ENCODE assay signal across 25 cellular contexts in the genomic region with DNA sequence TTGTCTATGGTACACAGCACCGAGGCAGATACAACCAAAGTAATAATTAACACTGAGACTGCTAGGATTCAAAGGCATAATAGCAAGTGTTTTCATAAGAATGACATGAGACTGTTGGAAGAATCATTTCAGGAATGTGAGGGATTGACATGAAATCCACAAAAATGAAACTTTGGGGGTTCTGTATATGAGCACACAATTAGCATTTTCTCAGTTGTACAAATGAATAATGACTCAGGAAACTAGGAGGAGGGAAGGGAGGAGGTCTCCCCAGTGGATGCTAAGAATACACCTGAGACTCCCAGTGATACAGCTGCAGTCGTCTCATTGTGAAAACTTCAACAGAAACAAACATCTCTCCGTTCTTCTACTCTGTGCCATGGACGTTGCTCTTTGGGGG.
"Had no signal": no experiment of that assay in that cellular context is flagged by ENCODE, and none has a peak within 500 bp of the region (broad histone marks: within the 10 kb centered on the region; RNA-seq: fewer than 3 reads in every experiment).

No MANE protein-coding gene starts in this region.

- H3K27ac Mint-ChIP-seq: activated CD8-positive, alpha-beta memory T cell treated with anti-CD3 and anti-CD28 coated beads, Interleukin-2, amount 10 ng/mL, durations not matched to agents 7 days and 5 days; activated naive CD4-positive, alpha-beta T cell treated with anti-CD3 and anti-CD28 coated beads, Interleukin-2, amount 50 U/mL, for 24 hours; activated T-cell treated with anti-CD3 and anti-CD28 coated beads, Interleukin-2, amount 50 U/mL, for 24 hours; activated T-helper 1 cell treated with anti-CD3 and anti-CD28 coated beads, Interleukin-12 subunit alpha, Interleukin-12 subunit beta, Interleukin-2, Interleukin-4 antibody, amounts not matched to agents 30 ng/mL and 10 ng/mL and 1 ng/mL, durations not matched to agents 14 hours and 24 hours and 36 hours; WTC11 had no signal

- H3K36me3 Mint-ChIP-seq: activated CD8-positive, alpha-beta memory T cell treated with anti-CD3 and anti-CD28 coated beads, Interleukin-2, amount 10 ng/mL, durations not matched to agents 7 days and 5 days; activated naive CD4-positive, alpha-beta T cell treated with anti-CD3 and anti-CD28 coated beads, Interleukin-2, amount 50 U/mL, for 24 hours had no signal

- H3K4me3 Mint-ChIP-seq: activated CD8-positive, alpha-beta memory T cell treated with anti-CD3 and anti-CD28 coated beads, Interleukin-2, amount 10 ng/mL, durations not matched to agents 7 days and 5 days; activated naive CD4-positive, alpha-beta T cell treated with anti-CD3 and anti-CD28 coated beads, Interleukin-2, amount 50 U/mL, for 24 hours; activated T-cell treated with anti-CD3 and anti-CD28 coated beads, Interleukin-2, amount 50 U/mL, for 24 hours; activated T-helper 1 cell treated with anti-CD3 and anti-CD28 coated beads, Interleukin-12 subunit alpha, Interleukin-12 subunit beta, Interleukin-2, Interleukin-4 antibody, amounts not matched to agents 30 ng/mL and 10 ng/mL and 1 ng/mL, durations not matched to agents 14 hours and 24 hours and 36 hours; WTC11 had no signal

- DNase-seq: activated CD4-positive, alpha-beta T cell treated with anti-CD3 and anti-CD28 coated beads for 48 hours; activated CD4-positive, alpha-beta T cell treated with anti-CD3 and anti-CD28 coated beads, Interleukin-2, amount 50 U/mL, for 4 hours; activated CD4-positive, CD25-positive, alpha-beta regulatory T cell treated with anti-CD3 and anti-CD28 coated beads, Interleukin-2, amount 50 U/mL, for 72 hours; activated CD8-positive, alpha-beta memory T cell treated with anti-CD3 and anti-CD28 coated beads, Interleukin-2, amount 10 ng/mL, durations not matched to agents 7 days and 5 days; activated effector memory CD4-positive, alpha-beta T cell treated with Interleukin-2 at 50 U/mL for 16 hours; activated naive CD4-positive, alpha-beta T cell; activated T-cell treated with anti-CD3 and anti-CD28 coated beads, Interleukin-2, amount 50 U/mL, for 24 hours; amniotic stem cell; cerebellar nuclear complex; MM.1S; NCI-H1105 treated with DMSO at 0.1 percent for 48 hours; NCI-H1436 treated with DMSO at 0.1 percent for 48 hours; NCI-H187; NCI-H2081; NCI-H510A treated with DMSO at 0.1 percent for 48 hours; Peyer's patch; Right ventricle myocardium superior; SJCRH30; SW 1271 had no signal

- H3K4me1 ChIP-seq: ascending aorta, Peyer's patch had no signal

- H3K4me1 Mint-ChIP-seq: activated CD8-positive, alpha-beta memory T cell treated with anti-CD3 and anti-CD28 coated beads, Interleukin-2, amount 10 ng/mL, durations not matched to agents 7 days and 5 days; activated naive CD4-positive, alpha-beta T cell treated with anti-CD3 and anti-CD28 coated beads, Interleukin-2, amount 50 U/mL, for 24 hours had no signal

- H3K9me3 Mint-ChIP-seq: activated T-cell treated with anti-CD3 and anti-CD28 coated beads, Interleukin-2, amount 50 U/mL, for 24 hours; activated T-helper 1 cell treated with anti-CD3 and anti-CD28 coated beads, Interleukin-12 subunit alpha, Interleukin-12 subunit beta, Interleukin-2, Interleukin-4 antibody, amounts not matched to agents 30 ng/mL and 10 ng/mL and 1 ng/mL, durations not matched to agents 14 hours and 24 hours and 36 hours had no signal

- H3K9me3 ChIP-seq: ascending aorta, Peyer's patch had no signal

- H3K4me3 ChIP-seq: ascending aorta, Peyer's patch, SJCRH30 had no signal

- H3K27me3 Mint-ChIP-seq: activated CD8-positive, alpha-beta memory T cell treated with anti-CD3 and anti-CD28 coated beads, Interleukin-2, amount 10 ng/mL, durations not matched to agents 7 days and 5 days; activated naive CD4-positive, alpha-beta T cell treated with anti-CD3 and anti-CD28 coated beads, Interleukin-2, amount 50 U/mL, for 24 hours; activated T-cell treated with anti-CD3 and anti-CD28 coated beads, Interleukin-2, amount 50 U/mL, for 24 hours had no signal

- H3K27ac ChIP-seq: ascending aorta, Peyer's patch, RWPE1, SJCRH30 had no signal

- ATAC-seq: activated CD8-positive, alpha-beta memory T cell treated with anti-CD3 and anti-CD28 coated beads, Interleukin-2, amount 10 ng/mL, durations not matched to agents 7 days and 5 days; SK-N-SH treated with all-trans-retinoic acid at 6 μM for 48 hours; WTC11 had no signal

- H3K36me3 ChIP-seq: ascending aorta, Peyer's patch, SJCRH30 had no signal

- H3K27me3 ChIP-seq: ascending aorta, Peyer's patch, SJCRH30 had no signal
